In the genomic region with DNA sequence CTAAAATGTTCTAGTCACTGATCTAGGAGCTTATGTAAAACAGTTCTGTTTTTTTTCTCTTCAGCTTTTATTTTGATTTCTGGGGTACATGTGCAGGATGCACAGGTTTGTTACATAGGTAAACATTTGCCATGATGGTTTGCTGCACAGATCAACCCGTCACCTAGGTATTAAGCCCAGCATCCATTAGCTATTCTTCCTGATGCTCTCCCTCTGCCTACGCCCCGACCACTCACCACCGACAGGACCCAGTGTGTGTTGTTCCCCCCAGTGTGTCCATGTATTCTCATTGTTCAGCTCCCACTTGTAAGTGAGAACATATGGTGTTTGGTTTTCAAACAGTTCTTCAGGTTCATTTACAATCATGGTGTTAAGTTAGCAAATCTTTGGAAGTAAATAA, we compare ENCODE assay signal across 22 cellular contexts.
"Had no signal": no experiment of that assay in that cellular context is flagged by ENCODE, and none has a peak within 500 bp of the region (broad histone marks: within the 10 kb centered on the region; RNA-seq: fewer than 3 reads in every experiment).

No MANE protein-coding gene starts in this region.

- H3K27me3 ChIP-seq: MG63 had no signal

- H3K9ac ChIP-seq: SK-N-SH had no signal

- DNase-seq: KBM-7; MG63; NCI-H1092 treated with DMSO at 0.1 percent for 48 hours; NCI-H1436; NCI-H187; NCI-H2029; NCI-H2081 treated with DMSO at 0.1 percent for 48 hours; NCI-H2171; NCI-H226; NCI-H446; NCI-H510A; NCI-H526 treated with DMSO at 0.1 percent for 48 hours; NCI-H748 treated with DMSO at 0.1 percent for 48 hours; NK-92 treated with Interleukin-12 subunit alpha and Interleukin-12 subunit beta, amount 100 ng/mL, for 24 hours; PC-3; SHP77; SK-N-SH; SW 1271; T-cell had no signal

- H3K9me3 ChIP-seq: MG63, SK-N-SH had no signal

- H3K4me2 ChIP-seq: SK-N-SH had no signal

- ATAC-seq: Panc1, PC-3, T-cell had no signal

- H3K4me3 ChIP-seq: MG63 had no signal

- H3K36me3 ChIP-seq: MG63 had no signal

- FAIRE-seq: HTR-8/SVneo had no signal

- H3K27ac ChIP-seq: RWPE1 had no signal
